In the genomic region with DNA sequence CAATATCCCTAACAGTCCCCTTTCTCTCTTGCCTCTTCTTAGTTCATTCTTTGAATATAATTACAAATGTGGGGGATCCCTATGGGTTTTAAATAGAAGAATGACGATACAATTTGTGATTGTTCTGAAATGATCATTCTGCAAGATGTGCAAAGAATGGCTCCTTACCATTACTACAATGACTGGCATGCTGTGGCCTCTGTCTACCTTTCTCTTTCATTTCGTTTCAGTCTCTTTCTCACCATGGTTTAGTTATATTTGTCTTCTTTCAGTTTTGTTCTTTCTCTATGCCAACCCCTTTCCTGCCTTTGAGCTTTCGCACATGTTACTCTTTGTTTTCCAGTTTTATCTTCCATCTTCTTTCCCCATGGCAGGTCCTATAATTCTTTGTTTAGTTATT, we compare ENCODE assay signal across 13 cellular contexts.
DNase-seq lines count a peak whose midpoint lies in the region; ATAC-seq and TF ChIP-seq lines count a peak whose summit lies in the region.
"Had no signal": no experiment of that assay in that cellular context is flagged by ENCODE, and none has a peak within 500 bp of the region (broad histone marks: within the 10 kb centered on the region; RNA-seq: fewer than 3 reads in every experiment).

No MANE protein-coding gene starts in this region.

- no peaks in the 10 kb centered on the region for H3K4me1 ChIP-seq in lower lobe of right lung

- ATAC-seq in GM18508 (IDR thresholded peaks at IDR 0.05; ENCODE audit: insufficient read depth, unreplicated experiment) (peak; percentile 100), GM19372 (IDR thresholded peaks at IDR 0.05; ENCODE audit: low read depth, unreplicated experiment) (peak; percentile 97), HG02759 (IDR thresholded peaks at IDR 0.05; ENCODE audit: unreplicated experiment) (peak; percentile 99), HG03442 (IDR thresholded peaks at IDR 0.05; ENCODE audit: unreplicated experiment) (peak; percentile 100), lower lobe of right lung (no peak)

- H3K36me3 ChIP-seq in lower lobe of right lung: no peaks in the 10 kb centered on the region

- DNase-seq in stimulated activated CD4-positive, alpha-beta T cell treated with anti-CD3 and anti-CD28 coated beads, Interleukin-2, amount 100 ng/mL, for 48 hours: no peak
- DNase-seq in islet precursor cell (no peak), lower lobe of right lung (no peak)
- no peak for DNase-seq in activated CD4-positive, alpha-beta T cell treated with anti-CD3 and anti-CD28 coated beads, Interleukin-2, amount 50 U/mL, for 1 hour
- DNase-seq: CD4-positive, alpha-beta memory T cell; cortex of kidney; NCI-H2171 had no signal

- no peaks in the 10 kb centered on the region for H3K9me3 ChIP-seq in lower lobe of right lung

- intact Hi-C loops in lower lobe of right lung (cut with DNase I): no loop called here

- H3K4me3 ChIP-seq in lower lobe of right lung: no peak overlapping the region
- H3K4me3 ChIP-seq: lung had no signal

- H3K27me3 ChIP-seq in lower lobe of right lung (ENCODE audit: low read depth): no peaks in the 10 kb centered on the region

- TF ChIP-seq CTCF in lower lobe of right lung (IDR thresholded peaks at IDR 0.05): no peak

- H3K27ac ChIP-seq in lower lobe of right lung: no peak overlapping the region
- H3K27ac ChIP-seq: RWPE1 had no signal

Comparison
In these comparisons a context has a peak if more than half of its experiments do, and no peak if none do; other contexts are left out.
1. ATAC-seq: peak in GM18508 (single experiment), GM19372 (single experiment), HG02759 (single experiment) and HG03442 (single experiment); none in lower lobe of right lung (0 of 2).